Comparison of ENCODE assay signal across 10 cellular contexts in the genomic region with DNA sequence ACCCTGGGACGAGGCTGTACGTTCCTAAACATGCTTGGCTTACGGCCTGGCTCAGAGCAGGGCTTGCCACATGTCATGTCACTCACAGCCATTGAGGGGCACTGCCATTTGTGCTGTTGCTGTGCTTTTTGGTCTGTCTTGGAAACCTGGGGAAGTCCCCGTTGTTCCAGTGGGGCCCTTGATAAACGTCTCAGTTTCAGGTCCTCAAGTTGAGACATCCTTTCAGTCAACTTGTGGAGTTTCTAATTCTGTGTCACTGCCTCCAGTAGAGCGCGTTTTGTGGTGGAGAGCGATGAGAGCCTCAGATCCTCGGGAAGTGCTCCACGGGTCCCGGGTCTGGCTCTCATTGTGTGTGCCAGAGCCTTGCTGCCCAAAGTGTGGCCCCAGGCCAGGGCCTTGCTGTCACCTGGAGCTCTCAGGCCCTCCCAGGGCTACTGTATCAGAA. TPM values are rescaled to one million over a fixed set of nuclear protein-coding genes. Genes with fewer than 3 reads are reported as not detected.
DNase-seq lines count a peak whose midpoint lies in the region; ATAC-seq and FAIRE-seq lines count a peak whose summit lies in the region.
"Had no signal": no experiment of that assay in that cellular context is flagged by ENCODE, and none has a peak within 500 bp of the region (broad histone marks: within the 10 kb centered on the region; RNA-seq: fewer than 3 reads in every experiment).

No MANE protein-coding gene starts in this region.

- no peak for FAIRE-seq in urothelium cell line (lab: Jason Lieb, UNC)

- DNase-seq in GM19238 (ENCODE audit: insufficient read length, low spot score) (peak; percentile 66), H4 (ENCODE audit: low spot score) (no peak), kidney tubule cell (ENCODE audit: low spot score) (no peak), urothelium cell line (ENCODE audit: low spot score) (no peak), NCI-H2196 (lab: John Stamatoyannopoulos, UW; ENCODE audit: unreplicated experiment) (no peak)
- DNase-seq in activated CD4-positive, CD25-positive, alpha-beta regulatory T cell treated with anti-CD3 and anti-CD28 coated beads, Interleukin-2, amount 50 U/mL, for 16 hours (ENCODE audit: low read depth, low spot score): peak; percentile 37
- DNase-seq in stimulated activated CD4-positive, alpha-beta T cell treated with anti-CD3 and anti-CD28 coated beads, Interleukin-15, amount 100 ng/mL, for 24 hours: peak; percentile 82

- peak; percentile 98 for ATAC-seq in HG03060 (IDR thresholded peaks at IDR 0.05; ENCODE audit: low read depth, unreplicated experiment)

RNA-seq across cellular contexts. Expression of a gene that starts 43.0 kb away (rescaled TPM):
- not detected in 2 replicates for total RNA-seq in H4 (2014; rRNA removed; shearing (Covaris generic))
- total RNA-seq: glomerular endothelial cell, RPMI7951 had no signal

Comparison
In these comparisons a context has a peak if more than half of its experiments do, and no peak if none do; other contexts are left out.
1. DNase-seq: peak in GM19238 (single experiment), activated CD4-positive, CD25-positive, alpha-beta regulatory T cell treated with anti-CD3 and anti-CD28 coated beads, Interleukin-2, amount 50 U/mL, for 16 hours (single experiment) and stimulated activated CD4-positive, alpha-beta T cell treated with anti-CD3 and anti-CD28 coated beads, Interleukin-15, amount 100 ng/mL, for 24 hours (single experiment); none in H4 (single experiment), kidney tubule cell (single experiment), urothelium cell line (single experiment) and NCI-H2196 (single experiment).